In genomic region chr11:13391217-13391616, GRCh38 we compare ENCODE assay signal across 15 cellular contexts.
"Had no signal": no experiment of that assay in that cellular context is flagged by ENCODE, and none has a peak within 500 bp of the region (broad histone marks: within the 10 kb centered on the region; RNA-seq: fewer than 3 reads in every experiment).

No MANE protein-coding gene starts in this region.

- H3K9me3 ChIP-seq: SJSA1 had no signal

- H3K27ac ChIP-seq: coronary artery, heart left ventricle, SJSA1, VCaP had no signal

- H3K4me3 ChIP-seq: coronary artery, heart left ventricle, SJSA1, smooth muscle cell had no signal

- H3K27me3 ChIP-seq: heart left ventricle, SJSA1 had no signal

- H3K27ac Mint-ChIP-seq: stimulated activated memory B cell treated with anti-CD40 and anti-IgM and Interleukin-4, amounts not matched to agents 10 μg/mL and 1 μg/mL and 100 μg/mL, for 72 hours; type B pancreatic cell had no signal

- DNase-seq: activated CD4-positive, alpha-beta T cell treated with anti-CD3 and anti-CD28 coated beads for 4 hours; activated effector memory CD4-positive, alpha-beta T cell treated with Interleukin-2 at 50 U/mL for 16 hours; effector CD8-positive, alpha-beta T cell; foreskin melanocyte; heart left ventricle; islet precursor cell; left ventricle myocardium superior; right cardiac atrium; T-helper 9 cell had no signal

- H3K4me1 ChIP-seq: heart left ventricle, SJSA1 had no signal

- H3K9me3 Mint-ChIP-seq: stimulated activated memory B cell treated with anti-CD40 and anti-IgM and Interleukin-4, amounts not matched to agents 10 μg/mL and 1 μg/mL and 100 μg/mL, for 72 hours; type B pancreatic cell had no signal

- ATAC-seq: heart left ventricle; left ventricle myocardium superior; right cardiac atrium; stimulated activated memory B cell treated with anti-CD40 and anti-IgM and Interleukin-4, amounts not matched to agents 10 μg/mL and 1 μg/mL and 100 μg/mL, for 72 hours had no signal

- H3K27me3 Mint-ChIP-seq: stimulated activated memory B cell treated with anti-CD40 and anti-IgM and Interleukin-4, amounts not matched to agents 10 μg/mL and 1 μg/mL and 100 μg/mL, for 72 hours; type B pancreatic cell had no signal

- H3K4me3 Mint-ChIP-seq: stimulated activated memory B cell treated with anti-CD40 and anti-IgM and Interleukin-4, amounts not matched to agents 10 μg/mL and 1 μg/mL and 100 μg/mL, for 72 hours; type B pancreatic cell had no signal

- H3K4me1 Mint-ChIP-seq: stimulated activated memory B cell treated with anti-CD40 and anti-IgM and Interleukin-4, amounts not matched to agents 10 μg/mL and 1 μg/mL and 100 μg/mL, for 72 hours had no signal
